ENCODE assay signal across 8 cellular contexts in the genomic region with DNA sequence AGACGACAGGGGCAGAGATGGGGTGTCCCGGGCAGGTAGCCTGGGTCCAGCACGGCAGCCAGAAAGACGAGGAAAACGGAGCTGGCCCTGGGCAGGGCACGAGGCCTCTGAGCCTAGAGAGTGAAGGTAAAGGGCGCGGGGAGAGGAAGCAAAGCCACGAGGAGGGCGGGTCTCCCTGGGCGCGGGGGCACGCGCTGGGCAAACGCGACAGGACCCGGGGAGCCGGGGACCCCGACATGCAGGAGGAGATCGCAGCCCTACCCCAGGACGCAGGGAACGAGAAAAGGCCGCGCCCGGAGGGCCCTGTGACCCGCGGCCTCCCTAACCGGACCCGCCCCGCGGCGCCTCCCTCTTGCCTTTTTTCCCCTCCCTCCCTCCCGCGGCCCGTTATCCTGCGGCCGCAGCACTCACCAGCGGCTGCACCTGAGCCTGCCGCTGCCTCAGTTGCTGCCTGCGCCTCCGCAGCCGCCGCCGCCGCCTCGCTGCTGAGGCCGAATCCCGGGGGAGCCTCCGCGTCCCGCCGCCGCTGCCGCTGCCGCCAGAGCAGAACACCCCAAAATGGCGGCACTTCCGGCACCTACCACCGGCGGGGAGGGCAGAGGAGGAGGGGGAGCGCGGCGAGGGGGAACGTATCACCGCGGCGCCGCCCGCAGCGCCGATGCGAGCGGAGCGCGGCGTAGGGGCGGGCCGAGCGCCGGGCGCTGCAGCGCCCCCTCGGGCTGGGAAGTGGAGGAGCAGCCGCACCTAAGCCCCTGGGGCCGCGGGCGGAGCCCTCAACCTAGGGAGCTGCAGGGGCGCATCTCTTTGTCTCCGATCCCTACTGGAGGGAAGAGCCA. TPM values are rescaled to one million over a fixed set of nuclear protein-coding genes. Genes with fewer than 3 reads are reported as not detected.
DNase-seq lines count a peak whose midpoint lies in the region; ATAC-seq and TF ChIP-seq lines count a peak whose summit lies in the region.

Gene CELF1, minus strand, starts transcription at position 552 of the 836 bp plus-strand sequence. CDS start 53,609 bp downstream, outside the sequence.

- H3K4me1 Mint-ChIP-seq in activated B cell treated with CpG ODN at 0.5 μM for 24 hours: peaks cover 49% of the 10 kb centered on the region

- H3K4me3 ChIP-seq in AG10803 (ENCODE audit: low read length): peak within 1 kb of the TSS; percentile 98
- peak within 1 kb of the TSS; percentile 97 to 98 for H3K4me3 ChIP-seq in cardiac fibroblast (replicated peaks in 1 of 2; ENCODE audit: low read depth in 2 of 2, low read length in 2 of 2)

- no peaks in the 10 kb centered on the region for H3K9me3 Mint-ChIP-seq in activated B cell treated with CpG ODN at 0.5 μM for 24 hours

- POLR2A ChIA-PET in activated B cell treated with CpG ODN at 0.5 μM for 24 hours (lab: Charles Lee): interaction anchor here (0.6 to 2.7 kb wide), 12 partner anchors 12 to 559 kb away, joined by 3 to 29 read pairs (median 4); partner anchors contain the start of genes ACP2, FNBP4, KBTBD4 and NDUFS3

- H3K4me3 Mint-ChIP-seq in activated B cell treated with CpG ODN at 0.5 μM for 24 hours: peak within 1 kb of the TSS; percentile 96

- CTCF ChIA-PET in activated B cell treated with CpG ODN at 0.5 μM for 24 hours (lab: Charles Lee): interaction anchor here (0.6 to 1.9 kb wide), 7 partner anchors 12 to 48 kb away, joined by 3 to 4 read pairs (median 3); no protein-coding TSS in a partner anchor

- peaks cover 16% of the 10 kb centered on the region for H3K36me3 Mint-ChIP-seq in activated B cell treated with CpG ODN at 0.5 μM for 24 hours (ENCODE audit: low read depth)

- intact Hi-C loops in activated B cell treated with CpG ODN at 0.5 μM for 24 hours (cut with micrococcal nuclease): loop anchor here (1.0 to 5.0 kb wide), 14 partner anchors 9 to 558 kb away; partner anchors contain the start of genes AGBL2, ARFGAP2, FNBP4 and MTCH2

- H3K27me3 Mint-ChIP-seq in activated B cell treated with CpG ODN at 0.5 μM for 24 hours: no peaks in the 10 kb centered on the region

- TF ChIP-seq CTCF in AG10803 (conservative IDR thresholded peaks at IDR 0.05; ENCODE audit: low read length) (peak; percentile 53), activated B cell treated with CpG ODN at 0.5 μM for 24 hours (IDR thresholded peaks at IDR 0.05) (peak; percentile 33), cardiac fibroblast (IDR thresholded peaks at IDR 0.05; ENCODE audit: low read depth, low read length) (peak; percentile 55)

- ATAC-seq in GM19023 (IDR thresholded peaks at IDR 0.05; ENCODE audit: unreplicated experiment): peak; percentile 90
- peak; percentile 87 for ATAC-seq in HG03196 (IDR thresholded peaks at IDR 0.05; ENCODE audit: unreplicated experiment)
- ATAC-seq in activated B cell treated with CpG ODN at 0.5 μM for 24 hours (ENCODE audit: low read depth): peak; percentile 94

- DNase-seq in AG10803 (ENCODE audit: low read depth): peak; percentile 87
- peak; percentile 84 for DNase-seq in NCI-H226
- DNase-seq in activated B cell treated with CpG ODN at 0.5 μM for 24 hours: peak; percentile 93
- DNase-seq in cardiac fibroblast (ENCODE audit: low read depth in 2 of 2): peak; percentile 85 to 92
- DNase-seq in inferior parietal cortex (ENCODE audit: extremely low spot score): peak; percentile 89
- peak; percentile 86 for DNase-seq in stimulated activated CD4-positive, alpha-beta T cell treated with anti-CD3 and anti-CD28 coated beads, Interleukin-12 subunit alpha, Interleukin-12 subunit beta, amount 100 ng/mL, for 24 hours (ENCODE audit: low read depth in 2 of 2)

- H3K27ac Mint-ChIP-seq in activated B cell treated with CpG ODN at 0.5 μM for 24 hours: peak within 1 kb of the TSS; percentile 97

RNA-seq across cellular contexts. Expression of gene CELF1, which starts in this region (rescaled TPM):
- total RNA-seq in activated B cell treated with CpG ODN at 0.5 μM for 24 hours: 129 and 136 TPM in 2 replicates

Comparison
In these comparisons a context has a peak if more than half of its experiments do, and no peak if none do; other contexts are left out.
1. Peak in every context shown above with its lines: DNase-seq, ATAC-seq and H3K4me3 ChIP-seq.